ENCODE assay signal across 12 cellular contexts in genomic region chr12:32444895-32445294, GRCh38. TPM values are rescaled to one million over a fixed set of nuclear protein-coding genes. Genes with fewer than 3 reads are reported as not detected.
DNase-seq lines count a peak whose midpoint lies in the region; ATAC-seq and FAIRE-seq lines count a peak whose summit lies in the region.
"Had no signal": no experiment of that assay in that cellular context is flagged by ENCODE, and none has a peak within 500 bp of the region (broad histone marks: within the 10 kb centered on the region; RNA-seq: fewer than 3 reads in every experiment).

No MANE protein-coding gene starts in this region.

- no peaks in the 10 kb centered on the region for H3K9me3 Mint-ChIP-seq in activated CD4-positive, alpha-beta T cell treated with anti-CD3 and anti-CD28 coated beads, Interleukin-2, amount 10 ng/mL, durations not matched to agents 7 days and 5 days
- H3K9me3 Mint-ChIP-seq: activated CD4-positive, alpha-beta memory T cell treated with anti-CD3 and anti-CD28 coated beads for 36 hours had no signal

- no peaks in the 10 kb centered on the region for H3K9me3 ChIP-seq in small intestine (ENCODE audit: control insufficient read depth, low read depth)

- 1 to 20% (median 11%) methylated on average over 2 of the region's 2 CpGs for WGBS in small intestine, 3 donors

- no peak overlapping the region for H3K27ac Mint-ChIP-seq in activated CD4-positive, alpha-beta T cell treated with anti-CD3 and anti-CD28 coated beads, Interleukin-2, amount 10 ng/mL, durations not matched to agents 7 days and 5 days
- H3K27ac Mint-ChIP-seq: activated CD4-positive, alpha-beta memory T cell treated with anti-CD3 and anti-CD28 coated beads for 36 hours had no signal

- H3K27me3 Mint-ChIP-seq in activated CD4-positive, alpha-beta T cell treated with anti-CD3 and anti-CD28 coated beads, Interleukin-2, amount 10 ng/mL, durations not matched to agents 7 days and 5 days: no peaks in the 10 kb centered on the region
- H3K27me3 Mint-ChIP-seq: activated CD4-positive, alpha-beta memory T cell treated with anti-CD3 and anti-CD28 coated beads for 36 hours had no signal

- peak; percentile 61 for ATAC-seq in esophagus mucosa

- FAIRE-seq in small intestine (lab: Jason Lieb, UNC): peak; percentile 87

- H3K36me3 ChIP-seq in small intestine (ENCODE audit: control insufficient read depth in 2 of 2, insufficient read depth in 2 of 2, low read length in 2 of 2): no peaks in the 10 kb centered on the region

- no peaks in the 10 kb centered on the region for H3K36me3 Mint-ChIP-seq in activated CD4-positive, alpha-beta T cell treated with anti-CD3 and anti-CD28 coated beads, Interleukin-2, amount 10 ng/mL, durations not matched to agents 7 days and 5 days (ENCODE audit: low read depth)
- H3K36me3 Mint-ChIP-seq: activated CD4-positive, alpha-beta memory T cell treated with anti-CD3 and anti-CD28 coated beads for 36 hours had no signal

- peak; percentile 32 for DNase-seq in NCI-H748 (lab: John Stamatoyannopoulos, UW; ENCODE audit: unreplicated experiment)
- no peak for DNase-seq in NCI-H748 treated with DMSO at 0.1 percent for 48 hours (lab: John Stamatoyannopoulos, UW)
- peak; percentile 53 for DNase-seq in NCI-H460 (ENCODE audit: extremely low read depth, low read depth)
- peak; percentile 98 for DNase-seq in small intestine
- DNase-seq in NCI-H1436 (lab: John Stamatoyannopoulos, UW): no peak
- DNase-seq in activated CD4-positive, alpha-beta T cell treated with anti-CD3 and anti-CD28 coated beads, Interleukin-2, amount 10 ng/mL, durations not matched to agents 7 days and 5 days: no peak
- DNase-seq in midbrain (lab: John Stamatoyannopoulos, UW): no peak
- DNase-seq: activated CD4-positive, alpha-beta memory T cell treated with anti-CD3 and anti-CD28 coated beads for 36 hours; AML-193; central memory CD4-positive, alpha-beta T cell; NCI-H526 treated with DMSO at 0.1 percent for 48 hours had no signal

- H3K27ac ChIP-seq in small intestine (ENCODE audit: low read depth in 1 of 2, low read length in 1 of 2): no peak overlapping the region

- H3K27me3 ChIP-seq in small intestine (ENCODE audit: control insufficient read depth in 2 of 2, insufficient read depth in 2 of 2, low read length in 2 of 2): no peaks in the 10 kb centered on the region

- CTCF ChIA-PET in activated CD4-positive, alpha-beta T cell treated with anti-CD3 and anti-CD28 coated beads, Interleukin-2, amount 10 ng/mL, durations not matched to agents 7 days and 5 days (lab: Charles Lee): no interaction called here

- peaks cover 4% of the 10 kb centered on the region for H3K4me1 Mint-ChIP-seq in activated CD4-positive, alpha-beta T cell treated with anti-CD3 and anti-CD28 coated beads, Interleukin-2, amount 10 ng/mL, durations not matched to agents 7 days and 5 days

- H3K4me1 ChIP-seq in small intestine (ENCODE audit: control insufficient read depth in 2 of 2, insufficient read depth in 1 of 2, low read depth in 1 of 2, low read length in 1 of 2): peaks cover 5 to 6% of the 10 kb centered on the region in 2 donors

- H3K4me3 Mint-ChIP-seq in activated CD4-positive, alpha-beta T cell treated with anti-CD3 and anti-CD28 coated beads, Interleukin-2, amount 10 ng/mL, durations not matched to agents 7 days and 5 days: no peak overlapping the region
- H3K4me3 Mint-ChIP-seq: activated CD4-positive, alpha-beta memory T cell treated with anti-CD3 and anti-CD28 coated beads for 36 hours had no signal

- POLR2A ChIA-PET in activated CD4-positive, alpha-beta T cell treated with anti-CD3 and anti-CD28 coated beads, Interleukin-2, amount 10 ng/mL, durations not matched to agents 7 days and 5 days (lab: Charles Lee): no interaction called here

- no peak overlapping the region for H3K4me3 ChIP-seq in small intestine (ENCODE audit: low read depth in 1 of 2, low read length in 2 of 2)

RNA-seq across cellular contexts. Expression of gene FGD4, which starts 45.5 kb away (rescaled TPM):
- 4.2 and 4.4 TPM in 2 replicates for total RNA-seq in NCI-H460 (2014; rRNA removed; shearing (Covaris generic))
- 2.0 and 2.9 TPM in 2 replicates for polyA plus RNA-seq in NCI-H460 (2014; cell fraction: nucleus; rRNA removed)
- total RNA-seq in esophagus mucosa: 17.4 TPM
- polyA plus RNA-seq in small intestine: 10 to 100 TPM in 2 of 3 donors, 1 to 10 TPM in 1; 8.2 to 15.2 (median 13.2) TPM
- total RNA-seq in activated CD4-positive, alpha-beta T cell treated with anti-CD3 and anti-CD28 coated beads, Interleukin-2, amount 10 ng/mL, durations not matched to agents 7 days and 5 days: under 1 TPM; 0.17 to 0.22 TPM

Comparison
In these comparisons a context has a peak if more than half of its experiments do, and no peak if none do; other contexts are left out.
1. DNase-seq: peak in NCI-H748 (single experiment), NCI-H460 (single experiment) and small intestine (single experiment); none in NCI-H748 treated with DMSO at 0.1 percent for 48 hours (single experiment), NCI-H1436 (single experiment), activated CD4-positive, alpha-beta T cell treated with anti-CD3 and anti-CD28 coated beads, Interleukin-2, amount 10 ng/mL, durations not matched to agents 7 days and 5 days (single experiment) and midbrain (single experiment).